8 cellular contexts compared by ENCODE assay signal in the genomic region with DNA sequence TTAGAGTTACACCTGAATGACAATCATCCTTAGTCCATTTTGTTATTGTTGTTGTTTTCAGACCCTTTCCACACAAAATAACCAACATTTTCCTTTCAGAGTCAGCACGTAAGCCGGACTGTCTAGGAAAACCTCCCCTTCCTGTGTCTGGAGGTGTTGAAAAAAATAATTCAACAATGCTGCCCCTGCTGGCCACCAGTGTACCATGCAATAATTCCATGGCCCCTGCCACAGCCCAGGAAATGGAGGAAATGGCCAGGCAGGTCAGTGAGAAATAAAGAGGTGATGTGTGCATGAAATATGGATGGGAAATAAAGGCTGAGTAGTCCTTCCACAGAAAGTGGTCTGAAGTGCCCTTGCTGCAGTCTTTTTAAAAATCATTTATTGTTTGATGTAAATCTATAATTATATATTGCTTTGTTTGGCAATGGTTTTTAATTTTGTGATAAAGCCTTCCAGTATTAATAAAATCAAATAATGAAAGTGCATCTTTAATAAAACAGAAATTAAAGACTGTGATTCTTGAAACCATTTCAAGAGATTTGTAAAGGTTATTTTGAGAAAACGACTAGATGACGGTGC.
A peak's percentile ranks its signal among the peaks of the same experiment; 100 is the strongest.
DNase-seq lines count a peak whose midpoint lies in the region; ATAC-seq and TF ChIP-seq lines count a peak whose summit lies in the region.

No MANE protein-coding gene starts in this region.

- TF ChIP-seq CTCF in GM10248 (IDR thresholded peaks at IDR 0.05; ENCODE audit: control extremely low read depth, extremely low read depth, low read depth, missing control alignments), result peak; percentile 38

- DNase-seq in GM10248 (ENCODE audit: extremely low spot score) (peak; percentile 5), OCI-M1 (lab: John Stamatoyannopoulos, UW) (peak; percentile 53), left ventricle myocardium superior (no peak), activated T-cell treated with anti-CD3 and anti-CD28 coated beads for 4 hours (no peak)
- DNase-seq in activated naive CD4-positive, alpha-beta T cell treated with Interleukin-2 at 50 U/mL for 16 hours, result no peak

- POLR2A ChIA-PET in GM10248 (lab: Yijun Ruan, JAX), result no interaction called here

- peak; percentile 68 for ATAC-seq in GM21737 (IDR thresholded peaks at IDR 0.05; ENCODE audit: unreplicated experiment)
- ATAC-seq in left ventricle myocardium superior, result peak; percentile 55
- ATAC-seq in GM21423 (IDR thresholded peaks at IDR 0.05; ENCODE audit: unreplicated experiment), result no peak
- ATAC-seq in GM19452 (IDR thresholded peaks at IDR 0.05; ENCODE audit: unreplicated experiment), result no peak

- CTCF ChIA-PET in GM10248 (lab: Yijun Ruan, JAX), result no interaction called here

- intact Hi-C loops in left ventricle myocardium superior (cut with micrococcal nuclease), result loop anchor here (10.0 kb wide), 1 partner anchor 116 kb away; no protein-coding TSS in a partner anchor

Comparison
In these comparisons a context has a peak if more than half of its experiments do, and no peak if none do; other contexts are left out.
1. DNase-seq: peak in GM10248 (single experiment) and OCI-M1 (single experiment); none in left ventricle myocardium superior (single experiment), activated T-cell treated with anti-CD3 and anti-CD28 coated beads for 4 hours (single experiment) and activated naive CD4-positive, alpha-beta T cell treated with Interleukin-2 at 50 U/mL for 16 hours (single experiment).
2. ATAC-seq: peak in GM21737 (single experiment) and left ventricle myocardium superior (single experiment); none in GM21423 (single experiment) and GM19452 (single experiment).